ENCODE assay signal across 7 cellular contexts in the genomic region with DNA sequence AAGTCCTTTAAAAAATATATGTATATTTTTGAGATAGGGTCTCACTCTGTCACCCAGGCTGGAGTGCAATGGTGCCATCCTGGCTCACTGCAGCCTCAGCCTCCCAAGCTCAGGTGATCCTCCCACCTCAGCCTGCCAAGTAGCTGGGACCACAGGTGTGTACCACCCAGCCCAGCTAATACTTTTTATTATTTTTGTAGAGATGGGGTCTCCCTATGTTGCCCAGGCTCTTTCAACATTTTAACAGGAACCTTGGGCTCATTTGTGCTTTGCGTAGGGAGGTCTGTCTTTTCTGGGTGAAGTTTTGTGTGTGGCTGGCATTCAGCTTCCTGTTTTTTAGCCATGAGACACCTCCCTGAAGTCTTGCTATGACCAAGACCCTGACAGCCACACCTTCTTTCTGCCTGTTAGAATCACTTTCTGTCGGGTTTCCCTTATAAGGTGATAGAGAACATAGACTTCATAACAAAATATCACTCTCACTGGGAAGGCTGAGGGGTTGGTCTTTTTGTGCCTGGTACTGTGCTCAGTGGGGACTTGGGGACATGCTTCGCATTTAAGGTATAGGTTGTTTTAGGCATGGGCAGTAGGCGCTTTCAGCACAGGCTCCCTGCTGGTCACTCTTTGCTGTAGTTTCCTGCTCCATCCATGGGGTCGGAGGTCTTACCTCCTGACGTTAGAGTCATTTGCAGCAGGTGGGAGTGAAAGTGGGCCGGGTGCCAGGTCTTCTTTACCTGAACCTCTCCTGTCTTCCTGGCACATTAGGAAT. TPM values are rescaled to one million over a fixed set of nuclear protein-coding genes. Genes with fewer than 3 reads are reported as not detected.
DNase-seq lines count a peak whose midpoint lies in the region; ATAC-seq, FAIRE-seq and TF ChIP-seq lines count a peak whose summit lies in the region.

No MANE protein-coding gene starts in this region.

- TF ChIP-seq CTCF in testis (IDR thresholded peaks at IDR 0.05) (no peak), omental fat pad (IDR thresholded peaks at IDR 0.05) (no peak)

- peaks cover 75% of the 10 kb centered on the region for H3K27me3 Mint-ChIP-seq in T-helper 2 cell treated with Interferon-gamma antibody and Interleukin-4, amounts not matched to agents 5 μg/mL and 100 μg/mL, for 36 hours (ENCODE audit: low read depth)
- H3K27me3 Mint-ChIP-seq in stimulated activated memory B cell treated with anti-CD40 and anti-IgM and Interleukin-4, amounts not matched to agents 10 μg/mL and 1 μg/mL and 100 μg/mL, for 72 hours, result no peaks in the 10 kb centered on the region

- FAIRE-seq in urothelium cell line (lab: Jason Lieb, UNC), result no peak

- WGBS in testis, 2 donors, result 73 to 85% methylated on average over 7 of the region's 7 CpGs

- H3K36me3 ChIP-seq in testis (ENCODE audit: low read depth, missing control alignments), result no peaks in the 10 kb centered on the region

- no peaks in the 10 kb centered on the region for H3K9me3 Mint-ChIP-seq in T-helper 2 cell treated with Interferon-gamma antibody and Interleukin-4, amounts not matched to agents 5 μg/mL and 100 μg/mL, for 36 hours
- no peaks in the 10 kb centered on the region for H3K9me3 Mint-ChIP-seq in stimulated activated memory B cell treated with anti-CD40 and anti-IgM and Interleukin-4, amounts not matched to agents 10 μg/mL and 1 μg/mL and 100 μg/mL, for 72 hours

- H3K27ac Mint-ChIP-seq in T-helper 2 cell treated with Interferon-gamma antibody and Interleukin-4, amounts not matched to agents 5 μg/mL and 100 μg/mL, for 36 hours, result no peak overlapping the region
- H3K27ac Mint-ChIP-seq in stimulated activated memory B cell treated with anti-CD40 and anti-IgM and Interleukin-4, amounts not matched to agents 10 μg/mL and 1 μg/mL and 100 μg/mL, for 72 hours, result peak overlapping the region; percentile 98

- H3K27ac ChIP-seq in testis, result peak overlapping the region in 1 of 2 donors; percentile 94

- intact Hi-C loops in testis (cut with DNase I; ENCODE audit: low total_unique reads), result no loop called here

- no peaks in the 10 kb centered on the region for H3K36me3 Mint-ChIP-seq in T-helper 2 cell treated with Interferon-gamma antibody and Interleukin-4, amounts not matched to agents 5 μg/mL and 100 μg/mL, for 36 hours (ENCODE audit: low read depth)
- H3K36me3 Mint-ChIP-seq in stimulated activated memory B cell treated with anti-CD40 and anti-IgM and Interleukin-4, amounts not matched to agents 10 μg/mL and 1 μg/mL and 100 μg/mL, for 72 hours, result peaks cover 18% of the 10 kb centered on the region

- H3K4me3 Mint-ChIP-seq in T-helper 2 cell treated with Interferon-gamma antibody and Interleukin-4, amounts not matched to agents 5 μg/mL and 100 μg/mL, for 36 hours, result peak overlapping the region; percentile 23
- H3K4me3 Mint-ChIP-seq in stimulated activated memory B cell treated with anti-CD40 and anti-IgM and Interleukin-4, amounts not matched to agents 10 μg/mL and 1 μg/mL and 100 μg/mL, for 72 hours, result peak overlapping the region; percentile 97

- no peaks in the 10 kb centered on the region for H3K27me3 ChIP-seq in testis

- peaks cover 26% of the 10 kb centered on the region for H3K4me1 Mint-ChIP-seq in T-helper 2 cell treated with Interferon-gamma antibody and Interleukin-4, amounts not matched to agents 5 μg/mL and 100 μg/mL, for 36 hours (ENCODE audit: low read depth)
- peaks cover 72% of the 10 kb centered on the region for H3K4me1 Mint-ChIP-seq in stimulated activated memory B cell treated with anti-CD40 and anti-IgM and Interleukin-4, amounts not matched to agents 10 μg/mL and 1 μg/mL and 100 μg/mL, for 72 hours

- ATAC-seq in GM19324 (IDR thresholded peaks at IDR 0.05; ENCODE audit: low FRiP score, unreplicated experiment), result peak; percentile 48
- ATAC-seq in HG02973 (IDR thresholded peaks at IDR 0.05; ENCODE audit: unreplicated experiment), result peak; percentile 68
- ATAC-seq in stimulated activated memory B cell treated with anti-CD40 and anti-IgM and Interleukin-4, amounts not matched to agents 10 μg/mL and 1 μg/mL and 100 μg/mL, for 72 hours, result peak; percentile 82
- no peak for ATAC-seq in omental fat pad (ENCODE audit: low FRiP score)

- TF ChIP-seq POLR2A in testis (IDR thresholded peaks at IDR 0.05), result no peak

- H3K9me3 ChIP-seq in testis, result no peaks in the 10 kb centered on the region

- H3K4me1 ChIP-seq in testis, result peaks cover 2% of the 10 kb centered on the region

- no peak for DNase-seq in T-helper 2 cell treated with Interferon-gamma antibody and Interleukin-4, amounts not matched to agents 5 μg/mL and 100 μg/mL, for 36 hours (ENCODE audit: low spot score)
- DNase-seq in urothelium cell line (ENCODE audit: low spot score), result no peak
- DNase-seq in testis, result no peak
- DNase-seq in omental fat pad (ENCODE audit: low spot score), result no peak

- H3K4me3 ChIP-seq in testis, result no peak overlapping the region

RNA-seq across cellular contexts. Expression of a gene that starts 3.4 kb away (rescaled TPM):
- total RNA-seq in testis (100 to 1,000 TPM in 1 of 2 donors, 10 to 100 TPM in 1; 75.9 to 110 TPM), omental fat pad (10 to 100 TPM; 51.1 to 79.3 (median 67.9) TPM)
- 81.5 TPM for polyA plus RNA-seq in testis (ENCODE audit: insufficient read depth, low read depth, low replicate concordance)
